Comparison of ENCODE assay signal across 13 cellular contexts in the genomic region with DNA sequence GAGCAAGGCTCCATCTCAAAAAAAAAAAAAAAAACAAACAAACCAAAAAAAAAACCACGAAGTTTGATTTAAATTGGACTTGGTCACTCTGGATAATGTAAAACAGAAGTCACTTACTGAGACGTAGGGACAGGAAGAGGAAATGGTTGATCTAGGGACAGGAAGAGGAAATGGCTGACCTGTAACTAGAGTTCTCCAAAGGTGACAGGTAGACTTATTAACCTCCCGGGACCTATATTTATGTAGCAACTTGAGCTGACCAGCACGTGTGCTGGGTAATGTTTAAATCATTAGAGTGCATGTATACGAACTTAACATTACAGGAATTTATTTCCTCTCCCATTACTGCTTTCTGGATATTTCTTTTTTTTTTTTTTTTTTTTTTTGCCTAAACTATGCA.
"Had no signal": no experiment of that assay in that cellular context is flagged by ENCODE, and none has a peak within 500 bp of the region (broad histone marks: within the 10 kb centered on the region; RNA-seq: fewer than 3 reads in every experiment).

No MANE protein-coding gene starts in this region.

- H3K36me3 ChIP-seq: cardiac muscle cell, heart right ventricle, sigmoid colon, suprapubic skin had no signal

- H3K27ac ChIP-seq: cardiac muscle cell, heart right ventricle, suprapubic skin had no signal

- H3K4me1 ChIP-seq: sigmoid colon, suprapubic skin had no signal

- DNase-seq: activated CD4-positive, alpha-beta T cell treated with anti-CD3 and anti-CD28 coated beads, Interleukin-2, amount 50 U/mL, for 4 hours; activated naive CD4-positive, alpha-beta T cell; effector CD4-positive, alpha-beta T cell; foreskin melanocyte; heart right ventricle; left ventricle myocardium superior; mesenchymal stem cell; sigmoid colon; stimulated activated CD4-positive, alpha-beta T cell treated with anti-CD3 and anti-CD28 coated beads, Interleukin-2, amount 100 ng/mL, for 24 hours; stimulated activated naive B cell treated with anti-CD40 and anti-IgM and Interleukin-4, amounts not matched to agents 10 μg/mL and 1 μg/mL and 100 μg/mL, for 72 hours had no signal

- ATAC-seq: activated CD4-positive, CD25-positive, alpha-beta regulatory T cell treated with anti-CD3 and anti-CD28 coated beads, Interleukin-2, amount 50 U/mL, for 24 hours; heart right ventricle; left ventricle myocardium superior had no signal

- H3K9me3 ChIP-seq: heart right ventricle, sigmoid colon, suprapubic skin had no signal

- H3K4me3 ChIP-seq: cardiac muscle cell, heart right ventricle, sigmoid colon, suprapubic skin had no signal

- H3K27me3 ChIP-seq: cardiac muscle cell, heart right ventricle, sigmoid colon, suprapubic skin had no signal
